ENCODE assay signal across 6 cellular contexts in genomic region chr11:61962213-61963015, GRCh38. TPM values are rescaled to one million over a fixed set of nuclear protein-coding genes. Genes with fewer than 3 reads are reported as not detected.
DNase-seq lines count a peak whose midpoint lies in the region; ATAC-seq and TF ChIP-seq lines count a peak whose summit lies in the region.

No MANE protein-coding gene starts in this region.

- peaks cover 11% of the 10 kb centered on the region for H3K4me1 Mint-ChIP-seq in GM23338
- H3K4me1 Mint-ChIP-seq in chondrocyte (ENCODE audit: low read depth) = peaks cover 48% of the 10 kb centered on the region

- H3K79me2 ChIP-seq in GM23338 (replicated peaks; ENCODE audit: insufficient read depth) = peaks cover 28% of the 10 kb centered on the region

- no peak for TF ChIP-seq EP300 in ovary (IDR thresholded peaks at IDR 0.05)

- DNase-seq in GM23338 (ENCODE audit: low spot score) (peak; percentile 11), chondrocyte (ENCODE audit: low spot score) (no peak), ovary (peak in 4 of 5 donors; percentile 5 to 20 (median 18)), NCI-H128 (lab: John Stamatoyannopoulos, UW; ENCODE audit: unreplicated experiment) (no peak), NCI-H187 (lab: John Stamatoyannopoulos, UW) (no peak), mucosa of gallbladder (ENCODE audit: low spot score) (no peak)

- H3K9me3 Mint-ChIP-seq in GM23338 (peaks cover 2% of the 10 kb centered on the region; the same call in 2 of the 3 replicates), chondrocyte (ENCODE audit: low read depth) (no peaks in the 10 kb centered on the region)

- H3K27ac ChIP-seq in GM23338 (ENCODE audit: low read depth) = 0 out of 2 replicates have a peak overlapping the region, but pooled peaks have one; percentile 26
- H3K27ac ChIP-seq in ovary = peak overlapping the region in 1 of 2 donors; percentile 43

- H3K27me3 Mint-ChIP-seq in GM23338 (ENCODE audit: insufficient read depth, low read depth, poor library complexity) = peaks cover 22% of the 10 kb centered on the region
- no peaks in the 10 kb centered on the region for H3K27me3 Mint-ChIP-seq in chondrocyte (ENCODE audit: low read depth)

- H3K36me3 ChIP-seq in GM23338 (ENCODE audit: insufficient read depth) = peaks cover 27% of the 10 kb centered on the region
- H3K36me3 ChIP-seq in ovary = no peaks in the 10 kb centered on the region

- H3K9me3 ChIP-seq in ovary = no peaks in the 10 kb centered on the region

- intact Hi-C loops in ovary (cut with DNase I) = no loop called here

- no peak overlapping the region for H3K4me3 ChIP-seq in GM23338
- no peak overlapping the region for H3K4me3 ChIP-seq in ovary

- ATAC-seq in GM23338 = peak; percentile 4; the same call in 1 of the 3 replicates

- H3K4me1 ChIP-seq in GM23338 (ENCODE audit: insufficient read depth) (peaks cover 13% of the 10 kb centered on the region; the same call in 1 of the 2 replicates), ovary (ENCODE audit: insufficient read depth) (peaks cover 10% of the 10 kb centered on the region)

- peaks cover 49% of the 10 kb centered on the region for H3K36me3 Mint-ChIP-seq in GM23338 (ENCODE audit: low read depth)
- H3K36me3 Mint-ChIP-seq in chondrocyte (ENCODE audit: low read depth) = peaks cover 30% of the 10 kb centered on the region

- TF ChIP-seq POLR2A in ovary (IDR thresholded peaks at IDR 0.05) = no peak

- H2AFZ ChIP-seq in GM23338 = no peak overlapping the region

- H3K27ac Mint-ChIP-seq in GM23338 (no peak overlapping the region), chondrocyte (ENCODE audit: unreplicated experiment) (peak overlapping the region; percentile 87)

- peaks cover 32% of the 10 kb centered on the region for H4K20me1 ChIP-seq in GM23338 (replicated peaks; ENCODE audit: insufficient read depth)

- H3F3A ChIP-seq in GM23338 (replicated peaks; ENCODE audit: low read depth) = peaks cover 27% of the 10 kb centered on the region

- TF ChIP-seq CTCF in GM23338 (conservative IDR thresholded peaks at IDR 0.05; ENCODE audit: low read depth in 2 of 2) = no peak
- no peak for TF ChIP-seq CTCF in chondrocyte (IDR thresholded peaks at IDR 0.05)
- TF ChIP-seq CTCF in ovary (IDR thresholded peaks at IDR 0.05) = no peak

- H3K4me3 Mint-ChIP-seq in GM23338 = no peak overlapping the region
- no peak overlapping the region for H3K4me3 Mint-ChIP-seq in chondrocyte (ENCODE audit: unreplicated experiment)

- 81 to 86% (median 83%) methylated on average over 12 of the region's 12 CpGs for WGBS in ovary, 3 donors

- no peaks in the 10 kb centered on the region for H3K27me3 ChIP-seq in GM23338 (ENCODE audit: insufficient read depth)
- no peaks in the 10 kb centered on the region for H3K27me3 ChIP-seq in ovary

- no peaks in the 10 kb centered on the region for H3K9me2 ChIP-seq in GM23338 (ENCODE audit: insufficient read depth)

- no peak overlapping the region for H3K4me2 ChIP-seq in GM23338

TF ChIP-seq in GM23338, 12 proteins besides CTCF, POLR2A, EP300 and RAD21:
- TF ChIP-seq JUNB (IDR thresholded peaks at IDR 0.05; ENCODE audit: unreplicated experiment) (no peak), ZNF331 (CRISPR knock-in tag; IDR thresholded peaks at IDR 0.05; ENCODE audit: low read depth) (no peak)

RNA-seq across cellular contexts. Expression of gene FTH1, which starts 5.0 kb away (rescaled TPM):
- total RNA-seq in GM23338 (2014; rRNA removed; shearing (Covaris generic)) = 718 and 839 TPM in 2 replicates
- polyA plus RNA-seq in GM23338 (2016; fragmentation: Nextera tagmentation; extraction: Ambion mirVana) (2,531 and 2,750 TPM in 2 replicates), ovary (1,000 to 10,000 TPM; 2,228 to 5,649 TPM)
- total RNA-seq in chondrocyte (3,793 to 4,450 TPM (median 3,807 TPM) in 3 replicates), ovary (1,000 to 10,000 TPM; 1,118 to 2,442 (median 2,118) TPM), mucosa of gallbladder (2,359 TPM)

RNA-seq across cellular contexts. Expression of gene BEST1, which starts 12.3 kb away (rescaled TPM):
- 0.35 and 0.89 TPM in 2 replicates for total RNA-seq in GM23338 (2014; rRNA removed; shearing (Covaris generic))
- polyA plus RNA-seq in GM23338 (2016; fragmentation: Nextera tagmentation; extraction: Ambion mirVana) (0.44 and 0.75 TPM in 2 replicates), ovary (1 to 10 TPM; 3.5 to 4.0 TPM)
- total RNA-seq in chondrocyte (1.3 to 4.5 TPM (median 2.8 TPM) in 3 replicates), ovary (10 to 100 TPM in 1 of 7 donors, 1 to 10 TPM in 6; 1.0 to 17.8 (median 6.1) TPM), mucosa of gallbladder (2.8 TPM)

RNA-seq across cellular contexts. Expression of gene RAB3IL1, which starts 45.0 kb away (rescaled TPM):
- total RNA-seq in GM23338 (2014; rRNA removed; shearing (Covaris generic)) = 2.7 and 4.0 TPM in 2 replicates
- polyA plus RNA-seq in GM23338 (2016; fragmentation: Nextera tagmentation; extraction: Ambion mirVana) = 3.4 and 3.9 TPM in 2 replicates
- 9.7 to 24.7 TPM (median 24.1 TPM) in 3 replicates for total RNA-seq in chondrocyte
- 10 to 100 TPM; 14.1 to 90.0 (median 53.8) TPM for total RNA-seq in ovary
- 10 to 100 TPM in 1 of 2 donors, 1 to 10 TPM in 1; 4.5 to 42.8 TPM for polyA plus RNA-seq in ovary
- 12.1 TPM for total RNA-seq in mucosa of gallbladder

Comparison
In these comparisons a context has a peak if more than half of its experiments do, and no peak if none do; other contexts are left out.
1. DNase-seq: peak in GM23338 (single experiment) and ovary (4 of 5); none in chondrocyte (single experiment), NCI-H128 (single experiment), NCI-H187 (0 of 2) and mucosa of gallbladder (single experiment).